In the genomic region with DNA sequence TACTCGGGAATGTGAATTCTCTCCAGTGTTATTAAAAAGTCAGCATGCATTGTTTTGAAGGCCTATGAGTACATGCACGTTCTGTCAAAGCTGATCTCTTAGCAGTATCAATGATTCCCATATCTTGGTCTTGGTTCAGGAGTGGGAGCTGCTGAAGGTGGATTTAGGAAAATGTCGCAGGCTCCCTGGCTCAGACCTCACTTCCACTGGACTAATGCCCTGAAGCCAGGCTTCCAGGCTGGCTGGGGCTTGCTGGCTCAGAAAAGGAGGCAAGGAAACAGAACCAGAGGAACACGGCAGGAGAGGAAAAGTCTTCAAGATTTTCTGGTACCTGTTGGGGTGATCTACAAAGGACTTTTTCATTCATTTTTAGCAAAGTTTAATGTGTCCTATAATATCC, we compare ENCODE assay signal across 16 cellular contexts.
A peak's percentile ranks its signal among the peaks of the same experiment; 100 is the strongest.
DNase-seq lines count a peak whose midpoint lies in the region; FAIRE-seq and TF ChIP-seq lines count a peak whose summit lies in the region.
"Had no signal": no experiment of that assay in that cellular context is flagged by ENCODE, and none has a peak within 500 bp of the region (broad histone marks: within the 10 kb centered on the region; RNA-seq: fewer than 3 reads in every experiment).

No MANE protein-coding gene starts in this region.

- H3K18ac ChIP-seq in H1 (ENCODE audit: extremely low read depth, low read length), result 0 out of 2 replicates have a peak overlapping the region, but pooled peaks have one; percentile 21

- no peak overlapping the region for H4K91ac ChIP-seq in H1 (replicated peaks; ENCODE audit: insufficient read length, low read length)

- peak; percentile 47 for DNase-seq in ELF-1 (ENCODE audit: low read depth, low spot score)
- DNase-seq in MG63, result peak; percentile 37
- DNase-seq in H1 (ENCODE audit: low read depth in 1 of 2, low spot score in 2 of 2), result no peak
- DNase-seq in fibroblast of peridontal ligament (ENCODE audit: extremely low read depth), result peak; percentile 20
- DNase-seq in NCI-H226, result no peak
- DNase-seq in OCI-M2 (lab: John Stamatoyannopoulos, UW; ENCODE audit: unreplicated experiment), result no peak
- DNase-seq in mucosa of gallbladder (ENCODE audit: low spot score), result no peak
- DNase-seq in NCI-H2196 (lab: John Stamatoyannopoulos, UW; ENCODE audit: unreplicated experiment), result no peak
- DNase-seq: 8988T; CD4-positive, alpha-beta memory T cell; DMS153; DMS79 treated with DMSO at 0.1 percent for 48 hours; GOT3; H9 had no signal

- no peaks in the 10 kb centered on the region for H3K79me2 ChIP-seq in H1 (ENCODE audit: control insufficient read depth in 1 of 2, insufficient read depth in 2 of 2, low read length in 2 of 2)

- H3K9me3 ChIP-seq in MG63 (no peaks in the 10 kb centered on the region), H1 (ENCODE audit: insufficient read depth in 2 of 2, low read depth in 1 of 2, low read length in 1 of 2) (no peaks in the 10 kb centered on the region)
- H3K9me3 ChIP-seq: BLaER1 had no signal

- no peak overlapping the region for H2AFZ ChIP-seq in H1 (ENCODE audit: low read length)

- H4K8ac ChIP-seq in H1 (ENCODE audit: extremely low read depth, insufficient read depth, low read length), result no peak overlapping the region

- CTCF ChIA-PET in H1 (lab: Charles Lee; ENCODE audit: partially characterized antibody), result no interaction called here

- no peak overlapping the region for H3K14ac ChIP-seq in H1 (ENCODE audit: insufficient read length)

- no peak overlapping the region for H3K4me2 ChIP-seq in H1 (ENCODE audit: insufficient read depth in 1 of 2, low read depth in 2 of 2, low read length in 2 of 2)
- H3K4me2 ChIP-seq: BLaER1 had no signal

- no peak for TF ChIP-seq POLR2A in H1 (IDR thresholded peaks at IDR 0.05; ENCODE audit: control extremely low read depth in 1 of 2, low read depth in 2 of 2, low read length in 2 of 2)

- no peak overlapping the region for H2BK5ac ChIP-seq in H1 (ENCODE audit: low read depth, low read length)

- peaks cover 4 to 18% (median 14%) of the 10 kb centered on the region in 4 experiments; a peak in 6 of 7 replicates for H3K4me1 ChIP-seq in H1 (replicated peaks in 1 of 4; ENCODE audit: control insufficient read depth in 3 of 4, insufficient read depth in 4 of 4, low read length in 3 of 4)

- no peak overlapping the region for H2BK15ac ChIP-seq in H1 (ENCODE audit: low read length)

- TF ChIP-seq EP300 in H1 (IDR thresholded peaks at IDR 0.05; ENCODE audit: borderline replicate concordance in 1 of 2, low read depth in 2 of 2, low read length in 2 of 2), result no peak

- FAIRE-seq in H1 (lab: Jason Lieb, UNC), result no peak
- FAIRE-seq: GM12891 had no signal

- no peaks in the 10 kb centered on the region for H3K27me3 ChIP-seq in MG63
- no peaks in the 10 kb centered on the region for H3K27me3 ChIP-seq in H1 (replicated peaks in 1 of 4; ENCODE audit: control insufficient read depth in 3 of 4, extremely low read depth in 1 of 4, insufficient read depth in 3 of 4, low read length in 3 of 4)
- H3K27me3 ChIP-seq: BLaER1 had no signal

- TF ChIP-seq RAD21 in H1 (IDR thresholded peaks at IDR 0.05 in 1 of 2, conservative IDR thresholded peaks at IDR 0.05 in 1 of 2; ENCODE audit: low read depth in 2 of 2, low read length in 2 of 2), result no peak

- no peak overlapping the region for H3K27ac ChIP-seq in H1 (ENCODE audit: low read depth, low read length)
- H3K27ac ChIP-seq: BLaER1 had no signal

- H3K4me3 ChIP-seq in MG63 (no peak overlapping the region), H1 (ENCODE audit: extremely low read depth in 1 of 4, insufficient read depth in 2 of 4, low read depth in 3 of 4, low read length in 4 of 4) (no peak overlapping the region)
- H3K4me3 ChIP-seq: BLaER1 had no signal

- no peak overlapping the region; the same call in 1 of the 2 replicates for H2BK12ac ChIP-seq in H1 (ENCODE audit: low read depth, low read length)

- POLR2A ChIA-PET in H1 (lab: Charles Lee; ENCODE audit: partially characterized antibody), result no interaction called here

- H3K23me2 ChIP-seq in H1 (ENCODE audit: low read depth, low read length), result 0 out of 2 replicates have a peak, but pooled peaks cover 5% of the 10 kb centered on the region

- H3K9ac ChIP-seq in H1 (replicated peaks in 1 of 4; ENCODE audit: extremely low read depth in 1 of 4, low read depth in 3 of 4, low read length in 3 of 4), result no peak overlapping the region
- H3K9ac ChIP-seq: BLaER1 had no signal

- no peak overlapping the region for H2BK120ac ChIP-seq in H1 (replicated peaks; ENCODE audit: low read depth, low read length)

- H3K56ac ChIP-seq in H1 (replicated peaks; ENCODE audit: insufficient read length, low read depth, low read length), result no peak overlapping the region

- H3K4ac ChIP-seq in H1 (replicated peaks; ENCODE audit: insufficient read length, low read depth, low read length), result no peak overlapping the region

- no peaks in the 10 kb centered on the region for H4K20me1 ChIP-seq in H1 (replicated peaks in 1 of 2; ENCODE audit: control insufficient read depth in 1 of 2, insufficient read depth in 2 of 2, low read length in 2 of 2)
- H4K20me1 ChIP-seq: BLaER1 had no signal

- no peak for TF ChIP-seq CTCF in H1 (IDR thresholded peaks at IDR 0.05; ENCODE audit: control extremely low read depth in 1 of 3, insufficient read depth in 1 of 3, low read depth in 1 of 3, low read length in 3 of 3)

- no peaks in the 10 kb centered on the region for H3K79me1 ChIP-seq in H1 (ENCODE audit: low read depth, low read length)

- no peaks in the 10 kb centered on the region for H3K36me3 ChIP-seq in MG63
- no peaks in the 10 kb centered on the region for H3K36me3 ChIP-seq in H1 (ENCODE audit: control insufficient read depth in 2 of 4, insufficient read depth in 4 of 4, low read length in 3 of 4)
- H3K36me3 ChIP-seq: BLaER1 had no signal

- 76% methylated on average over 4 of the region's 4 CpGs; no CpG with 5 or more reads in 1 of the 2 experiments for WGBS in H1 (ENCODE audit: extremely low coverage in 1 of 2, insufficient coverage in 1 of 2, insufficient read length in 1 of 2, insufficient replicate concordance in 2 of 2, low coverage in 1 of 2, low lambda C conversion rate in 2 of 2, missing lambda C conversion rate in 1 of 2), 2 experiments

- no peak overlapping the region for H3K23ac ChIP-seq in H1 (ENCODE audit: insufficient read length)

- H2BK20ac ChIP-seq in H1 (ENCODE audit: low read length), result peak overlapping the region; percentile 50; the same call in 1 of the 2 replicates

- H4K5ac ChIP-seq in H1 (ENCODE audit: insufficient read length, low read depth, low read length), result no peak overlapping the region

- H2AK5ac ChIP-seq in H1 (ENCODE audit: low read depth, low read length), result no peak overlapping the region

TF ChIP-seq in H1, 55 proteins besides CTCF, POLR2A, EP300 and RAD21:
- TF ChIP-seq CBX8 (IDR thresholded peaks at IDR 0.05; ENCODE audit: borderline replicate concordance, low read depth, low read length) (no peak), NRF1 (IDR thresholded peaks at IDR 0.05; ENCODE audit: low read depth, low read length) (no peak), ASH2L (IDR thresholded peaks at IDR 0.05; ENCODE audit: low read length) (no peak), SIN3A (conservative IDR thresholded peaks at IDR 0.05 in 1 of 2, IDR thresholded peaks at IDR 0.05 in 1 of 2; ENCODE audit: low read depth in 1 of 2, low read length in 2 of 2) (no peak), TAF7 (optimal IDR thresholded peaks at IDR 0.05; ENCODE audit: borderline replicate concordance, low read depth, low read length) (no peak), PHF8 (conservative IDR thresholded peaks at IDR 0.05; ENCODE audit: low read depth, low read length) (no peak), TBP (IDR thresholded peaks at IDR 0.05; ENCODE audit: low read depth, low read length) (no peak), EGR1 (IDR thresholded peaks at IDR 0.05; ENCODE audit: borderline replicate concordance, low read depth, low read length) (no peak), GABPA (IDR thresholded peaks at IDR 0.05; ENCODE audit: borderline replicate concordance, insufficient read depth, low read length) (no peak), RXRA (IDR thresholded peaks at IDR 0.05; ENCODE audit: insufficient read depth, low read depth, low read length) (no peak), TCF12 (IDR thresholded peaks at IDR 0.05; ENCODE audit: low read depth, low read length) (no peak), CEBPB (IDR thresholded peaks at IDR 0.05; ENCODE audit: low read depth, low read length) (no peak), SP2 (IDR thresholded peaks at IDR 0.05; ENCODE audit: low read length) (no peak), KDM4A (IDR thresholded peaks at IDR 0.05; ENCODE audit: low read depth, low read length, severe bottlenecking) (no peak), CHD1 (IDR thresholded peaks at IDR 0.05; ENCODE audit: low read depth, low read length) (no peak)
- TF ChIP-seq, protein P1, sequence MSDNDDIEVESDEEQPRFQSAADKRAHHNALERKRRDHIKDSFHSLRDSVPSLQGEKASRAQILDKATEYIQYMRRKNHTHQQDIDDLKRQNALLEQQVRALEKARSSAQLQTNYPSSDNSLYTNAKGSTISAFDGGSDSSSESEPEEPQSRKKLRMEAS (IDR thresholded peaks at IDR 0.05), result no peak
- TF ChIP-seq, protein P2, sequence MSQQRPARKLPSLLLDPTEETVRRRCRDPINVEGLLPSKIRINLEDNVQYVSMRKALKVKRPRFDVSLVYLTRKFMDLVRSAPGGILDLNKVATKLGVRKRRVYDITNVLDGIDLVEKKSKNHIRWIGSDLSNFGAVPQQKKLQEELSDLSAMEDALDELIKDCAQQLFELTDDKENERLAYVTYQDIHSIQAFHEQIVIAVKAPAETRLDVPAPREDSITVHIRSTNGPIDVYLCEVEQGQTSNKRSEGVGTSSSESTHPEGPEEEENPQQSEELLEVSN (IDR thresholded peaks at IDR 0.05), result no peak
TF ChIP-seq in H1: peak in this region for 0.

Comparison
In these comparisons a context has a peak if more than half of its experiments do, and no peak if none do; other contexts are left out.
1. DNase-seq: peak in ELF-1 (single experiment), MG63 (single experiment) and fibroblast of peridontal ligament (single experiment); none in H1 (0 of 2), NCI-H226 (single experiment), OCI-M2 (single experiment), mucosa of gallbladder (single experiment) and NCI-H2196 (single experiment).